In the genomic region with DNA sequence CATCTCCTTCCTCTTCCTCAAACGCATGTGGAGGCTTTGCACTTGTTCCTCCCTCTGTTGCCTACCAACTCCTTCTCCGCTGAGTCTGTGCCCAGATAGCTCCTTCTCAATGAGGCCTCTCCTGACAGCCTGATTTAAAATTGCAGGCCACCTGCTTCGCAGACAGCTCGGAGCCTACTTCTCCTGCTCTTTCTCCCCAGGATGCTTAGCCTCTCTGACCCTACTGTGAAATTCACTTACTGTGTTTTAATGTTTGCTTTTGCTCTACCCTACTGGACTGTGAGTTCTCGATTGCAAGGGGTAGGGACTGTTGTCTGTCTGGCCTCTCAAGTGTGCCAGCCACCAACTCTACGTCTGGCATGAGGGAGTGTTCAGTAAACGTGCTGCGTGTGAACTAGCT, we compare ENCODE assay signal across 12 cellular contexts.
DNase-seq lines count a peak whose midpoint lies in the region; ATAC-seq and TF ChIP-seq lines count a peak whose summit lies in the region.
"Had no signal": no experiment of that assay in that cellular context is flagged by ENCODE, and none has a peak within 500 bp of the region (broad histone marks: within the 10 kb centered on the region; RNA-seq: fewer than 3 reads in every experiment).

No MANE protein-coding gene starts in this region.

- H3K27ac ChIP-seq in DOHH2 (ENCODE audit: low read depth, low read length) (no peak overlapping the region), SK-N-SH (ENCODE audit: low read depth in 2 of 2, low read length in 1 of 2) (peak overlapping the region in 1 of 2 experiments; percentile 99; a peak in 3 of 4 replicates), right lobe of liver (no peak overlapping the region)
- H3K27ac ChIP-seq: ovary had no signal

- H3K9me3 Mint-ChIP-seq in Calu3 (ENCODE audit: low read depth, unreplicated experiment): no peaks in the 10 kb centered on the region
- H3K9me3 Mint-ChIP-seq: GM23338 had no signal

- H3K36me3 Mint-ChIP-seq in Calu3 (ENCODE audit: insufficient read depth, unreplicated experiment): no peaks in the 10 kb centered on the region

- no peaks in the 10 kb centered on the region for H3K27me3 Mint-ChIP-seq in Calu3 (ENCODE audit: unreplicated experiment)

- H3K9me3 ChIP-seq in DOHH2 (ENCODE audit: control insufficient read depth, insufficient read depth, low read length) (no peaks in the 10 kb centered on the region), SK-N-SH (no peaks in the 10 kb centered on the region), right lobe of liver (no peaks in the 10 kb centered on the region)
- H3K9me3 ChIP-seq: ovary had no signal

- intact Hi-C loops in right lobe of liver (cut with DNase I) (no loop called here), Calu3 (cut with micrococcal nuclease; ENCODE audit: unreplicated experiment) (no loop called here)

- DNase-seq in NCI-H187 (lab: John Stamatoyannopoulos, UW) (peak; percentile 28 to 45), SK-N-SH (peak; percentile 45), right lobe of liver (no peak), Calu3 (no peak)
- DNase-seq: NK-92 treated with Interleukin-12 subunit alpha and Interleukin-12 subunit beta, amount 100 ng/mL, for 24 hours; ovary; T-helper 1 cell had no signal

- H3K9me2 ChIP-seq in DOHH2 (replicated peaks; ENCODE audit: control insufficient read depth, low read length): no peaks in the 10 kb centered on the region
- no peaks in the 10 kb centered on the region for H3K9me2 ChIP-seq in SK-N-SH

- H3K9ac ChIP-seq in SK-N-SH: no peak overlapping the region

- H3K4me1 Mint-ChIP-seq in Calu3 (ENCODE audit: low read depth, unreplicated experiment): no peaks in the 10 kb centered on the region

- WGBS in SK-N-SH (ENCODE audit: low lambda C conversion rate): 75% methylated on average over 8 of the region's 8 CpGs
- 79% methylated on average over 8 of the region's 8 CpGs for WGBS in right lobe of liver (ENCODE audit: insufficient coverage, low coverage, low lambda C conversion rate, missing lambda C conversion rate)

- H3K27me3 ChIP-seq in DOHH2 (ENCODE audit: control insufficient read depth, low read length): no peaks in the 10 kb centered on the region
- H3K27me3 ChIP-seq in SK-N-SH (ENCODE audit: insufficient read depth): no peaks in the 10 kb centered on the region
- no peaks in the 10 kb centered on the region for H3K27me3 ChIP-seq in right lobe of liver
- H3K27me3 ChIP-seq: ovary had no signal

- H3K4me1 ChIP-seq in DOHH2 (ENCODE audit: control insufficient read depth, low read length) (peaks cover 17% of the 10 kb centered on the region), SK-N-SH (ENCODE audit: control insufficient read depth in 1 of 2, insufficient read depth in 2 of 2, low read depth in 1 of 2, low read length in 1 of 2) (peaks cover 11 to 84% of the 10 kb centered on the region in 2 experiments; a peak in 3 of 4 replicates), right lobe of liver (no peaks in the 10 kb centered on the region)

- POLR2A ChIA-PET in SK-N-SH (lab: Yijun Ruan, JAX): interaction anchor here (1.3 to 3.2 kb wide), 4 partner anchors 42 to 173 kb away, joined by 3 to 13 read pairs (median 4); no protein-coding TSS in a partner anchor

- ATAC-seq in right lobe of liver (peak; percentile 20 to 70 (median 30)), HG03432 (IDR thresholded peaks at IDR 0.05; ENCODE audit: unreplicated experiment) (no peak), GM19467 (IDR thresholded peaks at IDR 0.05; ENCODE audit: unreplicated experiment) (no peak), HG03175 (IDR thresholded peaks at IDR 0.05; ENCODE audit: unreplicated experiment) (no peak)
- ATAC-seq: GM23338 had no signal

- no peak for TF ChIP-seq POLR2A in right lobe of liver (IDR thresholded peaks at IDR 0.05)

- H3K4me3 Mint-ChIP-seq in Calu3 (ENCODE audit: low read depth, unreplicated experiment): no peak overlapping the region
- H3K4me3 Mint-ChIP-seq: GM23338 had no signal

- H3K36me3 ChIP-seq in DOHH2 (ENCODE audit: control insufficient read depth, low read length) (no peaks in the 10 kb centered on the region), SK-N-SH (replicated peaks in 1 of 2; ENCODE audit: control insufficient read depth in 1 of 2, insufficient read depth in 2 of 2, low read length in 1 of 2) (no peaks in the 10 kb centered on the region), right lobe of liver (no peaks in the 10 kb centered on the region)
- H3K36me3 ChIP-seq: ovary had no signal

- no peak overlapping the region for H3K27ac Mint-ChIP-seq in Calu3 (ENCODE audit: unreplicated experiment)
- H3K27ac Mint-ChIP-seq: GM23338 had no signal

- H2AFZ ChIP-seq in SK-N-SH (ENCODE audit: low read depth): no peak overlapping the region
- H2AFZ ChIP-seq: GM23338 had no signal

- no peak; a peak in 1 of 4 replicates for TF ChIP-seq EP300 in SK-N-SH (IDR thresholded peaks at IDR 0.05; ENCODE audit: borderline replicate concordance in 1 of 2, low read depth in 1 of 2, low read length in 1 of 2)

- CTCF ChIA-PET in SK-N-SH (lab: Yijun Ruan, JAX): interaction anchor here (0.8 to 7.2 kb wide), 19 partner anchors 10 to 184 kb away, joined by 3 to 28 read pairs (median 4); no protein-coding TSS in a partner anchor
- CTCF ChIA-PET in Calu3 (lab: Charles Lee): interaction anchor here (0.6 kb wide), 1 partner anchor 372 kb away, joined by 8 read pairs; no protein-coding TSS in a partner anchor

- peak overlapping the region; percentile 22; the same call in 1 of the 2 replicates for H3K4me2 ChIP-seq in DOHH2 (ENCODE audit: low read length)
- no peak overlapping the region for H3K4me2 ChIP-seq in SK-N-SH
- H3K4me2 ChIP-seq: GM23338 had no signal

- H3K4me3 ChIP-seq in DOHH2 (ENCODE audit: low read length) (no peak overlapping the region), SK-N-SH (ENCODE audit: low read depth in 2 of 2, low read length in 1 of 2) (no peak overlapping the region), right lobe of liver (no peak overlapping the region)
- H3K4me3 ChIP-seq: GM23338, ovary had no signal

- H3K79me2 ChIP-seq in DOHH2 (ENCODE audit: control insufficient read depth, low read length) (peaks cover 10% of the 10 kb centered on the region), SK-N-SH (ENCODE audit: insufficient read depth) (no peaks in the 10 kb centered on the region)

- peak; percentile 16 for TF ChIP-seq RAD21 in SK-N-SH (IDR thresholded peaks at IDR 0.05; ENCODE audit: low read length)

- H3F3A ChIP-seq in DOHH2 (ENCODE audit: control insufficient read depth, insufficient read depth): no peaks in the 10 kb centered on the region
- H3F3A ChIP-seq in SK-N-SH (replicated peaks; ENCODE audit: insufficient read depth): peaks cover 3% of the 10 kb centered on the region

- no TSS peak for BruUV-seq in Calu3 (replicated peaks; lab: Mats Ljungman, UMichigan)

- TF ChIP-seq CTCF in DOHH2 (IDR thresholded peaks at IDR 0.05; ENCODE audit: low read depth, low read length, poor library complexity, severe bottlenecking) (no peak), SK-N-SH (IDR thresholded peaks at IDR 0.05) (no peak), right lobe of liver (IDR thresholded peaks at IDR 0.05) (no peak), Calu3 (IDR thresholded peaks at IDR 0.05; ENCODE audit: unreplicated experiment) (no peak)

- H4K20me1 ChIP-seq in DOHH2 (ENCODE audit: control insufficient read depth, insufficient read depth, low read depth, low read length) (0 out of 2 replicates have a peak, but pooled peaks cover 4% of the 10 kb centered on the region), SK-N-SH (ENCODE audit: insufficient read depth) (0 out of 2 replicates have a peak, but pooled peaks cover 9% of the 10 kb centered on the region)

TF ChIP-seq in SK-N-SH, 30 proteins besides CTCF, POLR2A, EP300 and RAD21:
- TF ChIP-seq RCOR1 (IDR thresholded peaks at IDR 0.05; ENCODE audit: low read length) (no peak), MXI1 (IDR thresholded peaks at IDR 0.05; ENCODE audit: low read depth, low read length) (peak; percentile 33; the same call in 1 of the 2 replicates)
- TF ChIP-seq, protein P1, sequence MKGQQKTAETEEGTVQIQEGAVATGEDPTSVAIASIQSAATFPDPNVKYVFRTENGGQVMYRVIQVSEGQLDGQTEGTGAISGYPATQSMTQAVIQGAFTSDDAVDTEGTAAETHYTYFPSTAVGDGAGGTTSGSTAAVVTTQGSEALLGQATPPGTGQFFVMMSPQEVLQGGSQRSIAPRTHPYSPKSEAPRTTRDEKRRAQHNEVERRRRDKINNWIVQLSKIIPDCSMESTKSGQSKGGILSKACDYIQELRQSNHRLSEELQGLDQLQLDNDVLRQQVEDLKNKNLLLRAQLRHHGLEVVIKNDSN (IDR thresholded peaks at IDR 0.05; ENCODE audit: borderline replicate concordance, low read depth): no peak
- TF ChIP-seq, protein P2, sequence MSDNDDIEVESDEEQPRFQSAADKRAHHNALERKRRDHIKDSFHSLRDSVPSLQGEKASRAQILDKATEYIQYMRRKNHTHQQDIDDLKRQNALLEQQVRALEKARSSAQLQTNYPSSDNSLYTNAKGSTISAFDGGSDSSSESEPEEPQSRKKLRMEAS (IDR thresholded peaks at IDR 0.05; ENCODE audit: low read depth): no peak

Comparison
In these comparisons a context has a peak if more than half of its experiments do, and no peak if none do; other contexts are left out.
1. DNase-seq: peak in NCI-H187 (2 of 2) and SK-N-SH (single experiment); none in right lobe of liver (0 of 3) and Calu3 (single experiment).
2. ATAC-seq: peak in right lobe of liver (4 of 4); none in HG03432 (single experiment), GM19467 (single experiment) and HG03175 (single experiment).